19 cellular contexts compared by ENCODE assay signal in genomic region chr2:185473838-185474237, GRCh38.
"Had no signal": no experiment of that assay in that cellular context is flagged by ENCODE, and none has a peak within 500 bp of the region (broad histone marks: within the 10 kb centered on the region; RNA-seq: fewer than 3 reads in every experiment).

No MANE protein-coding gene starts in this region.

- ATAC-seq: gastrocnemius medialis; left lobe of liver; naive thymus-derived CD8-positive, alpha-beta T cell; sciatic nerve had no signal

- H3K9me3 ChIP-seq: colonic mucosa, gastrocnemius medialis, suprapubic skin, thyroid gland, uterus had no signal

- H3K36me3 ChIP-seq: colonic mucosa, gastrocnemius medialis, spleen, suprapubic skin, thyroid gland, uterus had no signal

- H3K4me1 ChIP-seq: colonic mucosa, gastrocnemius medialis, parathyroid adenoma, spleen, suprapubic skin, thyroid gland, uterus had no signal

- H3K27ac ChIP-seq: colonic mucosa, gastrocnemius medialis, parathyroid adenoma, spleen, suprapubic skin, thyroid gland, uterus had no signal

- H3K9me3 Mint-ChIP-seq: type B pancreatic cell had no signal

- DNase-seq: colonic mucosa; effector CD4-positive, alpha-beta T cell; gastrocnemius medialis; islet precursor cell; mammary epithelial cell; naive thymus-derived CD8-positive, alpha-beta T cell; spleen; stimulated activated CD4-positive, alpha-beta T cell treated with anti-CD3 and anti-CD28 coated beads, Interleukin-15, amount 100 ng/mL, for 24 hours; stimulated activated CD4-positive, alpha-beta T cell treated with anti-CD3 and anti-CD28 coated beads, Interleukin-1b, Interleukin-23, amount 100 ng/mL, for 48 hours; stimulated activated CD4-positive, alpha-beta T cell treated with anti-CD3 and anti-CD28 coated beads, Interleukin-4, amount 100 ng/mL, for 24 hours; stimulated activated naive CD4-positive, alpha-beta T cell treated with Interleukin-2 at 50 U/mL for 16 hours; thyroid gland; uterus had no signal

- H3K27me3 Mint-ChIP-seq: naive thymus-derived CD8-positive, alpha-beta T cell; type B pancreatic cell had no signal

- H3K36me3 Mint-ChIP-seq: naive thymus-derived CD8-positive, alpha-beta T cell; type B pancreatic cell had no signal

- H3K27me3 ChIP-seq: colonic mucosa, gastrocnemius medialis, spleen, suprapubic skin, thyroid gland, uterus had no signal

- H3K9ac ChIP-seq: parathyroid adenoma had no signal

- H3K27ac Mint-ChIP-seq: naive thymus-derived CD8-positive, alpha-beta T cell; type B pancreatic cell had no signal

- H3K4me1 Mint-ChIP-seq: naive thymus-derived CD8-positive, alpha-beta T cell had no signal

- H3K79me2 ChIP-seq: parathyroid adenoma had no signal

- H3K4me3 ChIP-seq: colonic mucosa, gastrocnemius medialis, spleen, suprapubic skin, thyroid gland, uterus had no signal

- H2AFZ ChIP-seq: parathyroid adenoma had no signal

- FAIRE-seq: endometrium had no signal

- H3K4me3 Mint-ChIP-seq: naive thymus-derived CD8-positive, alpha-beta T cell; type B pancreatic cell had no signal
